Comparison of ENCODE assay signal across 27 cellular contexts in the genomic region with DNA sequence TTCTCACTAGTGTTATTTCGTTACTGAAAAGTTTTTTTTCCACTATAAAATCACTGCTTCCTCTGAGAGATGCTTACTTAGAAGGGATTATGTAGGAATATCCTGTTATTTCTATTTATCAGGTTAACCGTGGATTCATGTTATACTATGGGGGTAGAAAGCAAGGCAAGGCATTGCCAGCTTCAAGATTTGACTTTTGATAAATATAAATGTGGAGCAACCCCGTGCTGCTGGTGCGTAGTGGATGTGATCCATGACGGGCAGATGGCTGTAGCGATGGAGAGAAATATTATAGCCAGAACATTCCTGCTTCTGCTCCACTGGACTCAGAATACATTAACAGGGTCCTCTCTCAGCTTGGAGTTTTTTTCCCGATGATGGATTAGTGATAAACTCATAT.
"Had no signal": no experiment of that assay in that cellular context is flagged by ENCODE, and none has a peak within 500 bp of the region (broad histone marks: within the 10 kb centered on the region; RNA-seq: fewer than 3 reads in every experiment).

No MANE protein-coding gene starts in this region.

- H3K4me3 Mint-ChIP-seq: activated CD4-positive, alpha-beta memory T cell treated with anti-CD3 and anti-CD28 coated beads, Interleukin-2, amount 10 ng/mL, durations not matched to agents 7 days and 5 days; activated CD4-positive, alpha-beta T cell treated with anti-CD3 and anti-CD28 coated beads for 36 hours; activated CD4-positive, alpha-beta T cell treated with anti-CD3 and anti-CD28 coated beads, Interleukin-2, amount 10 ng/mL, durations not matched to agents 24 days and 14 days; activated naive CD8-positive, alpha-beta T cell; activated T-cell treated with anti-CD3 and anti-CD28 coated beads, Interleukin-2, amount 50 U/mL, for 4 hours; activated T-helper 17 cell treated with anti-CD3 and anti-CD28 coated beads, Interleukin-2, amount 50 U/mL, for 72 hours; central memory CD8-positive, alpha-beta T cell; T-helper 17 cell; T-helper 2 cell treated with Interferon-gamma antibody and Interleukin-4, amounts not matched to agents 5 μg/mL and 100 μg/mL, for 36 hours had no signal

- H3K27ac ChIP-seq: brain microvascular endothelial cell, epithelial cell of prostate had no signal

- H3K4me1 Mint-ChIP-seq: activated CD4-positive, alpha-beta memory T cell treated with anti-CD3 and anti-CD28 coated beads, Interleukin-2, amount 10 ng/mL, durations not matched to agents 7 days and 5 days; activated CD4-positive, alpha-beta T cell treated with anti-CD3 and anti-CD28 coated beads for 36 hours; activated CD4-positive, alpha-beta T cell treated with anti-CD3 and anti-CD28 coated beads, Interleukin-2, amount 10 ng/mL, durations not matched to agents 24 days and 14 days; activated T-helper 17 cell treated with anti-CD3 and anti-CD28 coated beads, Interleukin-2, amount 50 U/mL, for 72 hours; central memory CD8-positive, alpha-beta T cell; T-helper 17 cell had no signal

- H3K36me3 Mint-ChIP-seq: activated naive CD8-positive, alpha-beta T cell had no signal

- H3K27me3 Mint-ChIP-seq: activated CD4-positive, alpha-beta memory T cell treated with anti-CD3 and anti-CD28 coated beads, Interleukin-2, amount 10 ng/mL, durations not matched to agents 7 days and 5 days; activated CD4-positive, alpha-beta T cell treated with anti-CD3 and anti-CD28 coated beads, Interleukin-2, amount 10 ng/mL, durations not matched to agents 24 days and 14 days; central memory CD8-positive, alpha-beta T cell; T-helper 17 cell had no signal

- H3K27me3 ChIP-seq: brain microvascular endothelial cell had no signal

- H3K27ac Mint-ChIP-seq: activated CD4-positive, alpha-beta memory T cell treated with anti-CD3 and anti-CD28 coated beads, Interleukin-2, amount 10 ng/mL, durations not matched to agents 7 days and 5 days; activated CD4-positive, alpha-beta T cell treated with anti-CD3 and anti-CD28 coated beads for 36 hours; activated CD4-positive, alpha-beta T cell treated with anti-CD3 and anti-CD28 coated beads, Interleukin-2, amount 10 ng/mL, durations not matched to agents 24 days and 14 days; activated naive CD8-positive, alpha-beta T cell; activated T-helper 17 cell treated with anti-CD3 and anti-CD28 coated beads, Interleukin-2, amount 50 U/mL, for 72 hours; T-helper 17 cell; T-helper 2 cell treated with Interferon-gamma antibody and Interleukin-4, amounts not matched to agents 5 μg/mL and 100 μg/mL, for 36 hours had no signal

- H3K36me3 ChIP-seq: brain microvascular endothelial cell had no signal

- H3K9me3 Mint-ChIP-seq: activated CD4-positive, alpha-beta T cell treated with anti-CD3 and anti-CD28 coated beads, Interleukin-2, amount 10 ng/mL, durations not matched to agents 24 days and 14 days; activated T-cell treated with anti-CD3 and anti-CD28 coated beads, Interleukin-2, amount 50 U/mL, for 4 hours; activated T-helper 17 cell treated with anti-CD3 and anti-CD28 coated beads, Interleukin-2, amount 50 U/mL, for 72 hours; central memory CD8-positive, alpha-beta T cell; T-helper 2 cell treated with Interferon-gamma antibody and Interleukin-4, amounts not matched to agents 5 μg/mL and 100 μg/mL, for 36 hours had no signal

- DNase-seq: activated CD4-positive, alpha-beta memory T cell treated with anti-CD3 and anti-CD28 coated beads, Interleukin-2, amount 10 ng/mL, durations not matched to agents 7 days and 5 days; activated CD4-positive, alpha-beta T cell treated with anti-CD3 and anti-CD28 coated beads for 36 hours; activated CD4-positive, alpha-beta T cell treated with anti-CD3 and anti-CD28 coated beads, Interleukin-2, amount 10 ng/mL, durations not matched to agents 24 days and 14 days; activated CD4-positive, alpha-beta T cell treated with anti-CD3 and anti-CD28 coated beads, Interleukin-2, amount 50 U/mL, for 4 hours; activated CD4-positive, CD25-positive, alpha-beta regulatory T cell; activated CD4-positive, CD25-positive, alpha-beta regulatory T cell treated with anti-CD3 and anti-CD28 coated beads, Interleukin-2, amount 50 U/mL, for 72 hours; activated effector memory CD4-positive, alpha-beta T cell treated with Interleukin-2 at 50 U/mL for 16 hours; activated gamma-delta T cell treated with Interleukin-2 at 50 U/mL for 16 hours; activated naive CD4-positive, alpha-beta T cell treated with anti-CD3 and anti-CD28 coated beads, Interleukin-2, amount 50 U/mL, for 16 hours; activated naive CD4-positive, alpha-beta T cell treated with Interleukin-2 at 50 U/mL for 16 hours; activated T-cell treated with anti-CD3 and anti-CD28 coated beads, Interleukin-2, amount 50 U/mL, for 4 hours; amniotic stem cell; anterior cingulate cortex; brain microvascular endothelial cell; cortex of kidney; dermis blood vessel endothelial cell; effector CD8-positive, alpha-beta T cell; foreskin fibroblast; head of caudate nucleus; T-helper 1 cell; T-helper 17 cell; T1000 had no signal
